In the genomic region with DNA sequence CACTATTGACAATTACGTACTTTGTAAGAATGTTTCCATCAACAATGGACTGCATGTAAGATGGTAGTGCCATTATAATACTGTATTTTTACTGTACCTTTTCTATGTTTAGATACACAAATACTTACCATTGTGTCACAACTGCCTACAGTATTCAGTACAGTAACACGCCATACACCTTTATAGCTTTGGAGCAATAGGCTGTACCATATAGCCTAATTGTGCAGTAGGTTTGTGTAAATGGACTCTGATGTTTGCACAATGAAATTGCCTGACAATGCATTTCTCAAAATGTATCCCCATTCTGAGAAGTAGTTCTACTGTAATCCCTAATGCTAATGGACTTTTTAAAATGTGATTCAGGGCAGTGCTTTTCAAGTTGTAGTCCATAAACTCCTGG, we compare ENCODE assay signal across 33 cellular contexts.
"Had no signal": no experiment of that assay in that cellular context is flagged by ENCODE, and none has a peak within 500 bp of the region (broad histone marks: within the 10 kb centered on the region; RNA-seq: fewer than 3 reads in every experiment).

No MANE protein-coding gene starts in this region.

- H3K27ac ChIP-seq: adrenal gland, body of pancreas, brain microvascular endothelial cell, breast epithelium, VCaP had no signal

- ATAC-seq: activated CD8-positive, alpha-beta T cell treated with anti-CD3 and anti-CD28 coated beads for 36 hours; activated naive CD4-positive, alpha-beta T cell treated with anti-CD3 and anti-CD28 coated beads, Interleukin-2, amount 50 U/mL, for 72 hours; activated T-cell treated with anti-CD3 and anti-CD28 coated beads, Interleukin-2, amount 50 U/mL, for 4 hours; activated T-cell treated with anti-CD3 and anti-CD28 coated beads, Interleukin-2, amount 50 U/mL, for 72 hours; activated T-helper 17 cell treated with anti-CD3 and anti-CD28 coated beads, Interleukin-2, amount 50 U/mL, for 72 hours; body of pancreas had no signal

- H3K9me3 ChIP-seq: adrenal gland, body of pancreas, breast epithelium had no signal

- H3K4me3 ChIP-seq: adrenal gland, body of pancreas, breast epithelium had no signal

- H3K27me3 ChIP-seq: adrenal gland, body of pancreas, brain microvascular endothelial cell, breast epithelium had no signal

- H3K4me1 ChIP-seq: adrenal gland, breast epithelium had no signal

- FAIRE-seq: astrocyte, TTC549 had no signal

- H3K36me3 ChIP-seq: adrenal gland, brain microvascular endothelial cell, breast epithelium had no signal

- DNase-seq: activated B cell treated with CpG ODN at 0.5 μM for 24 hours; activated CD4-positive, alpha-beta memory T cell treated with anti-CD3 and anti-CD28 coated beads for 36 hours; activated CD4-positive, alpha-beta T cell treated with anti-CD3 and anti-CD28 coated beads for 4 hours; activated CD4-positive, alpha-beta T cell treated with anti-CD3 and anti-CD28 coated beads, Interleukin-2, amount 10 ng/mL, durations not matched to agents 24 days and 14 days; activated CD4-positive, alpha-beta T cell treated with anti-CD3 and anti-CD28 coated beads, Interleukin-2, amount 50 U/mL, for 1 hour; activated CD4-positive, alpha-beta T cell treated with anti-CD3 and anti-CD28 coated beads, Interleukin-2, amount 50 U/mL, for 4 hours; activated CD4-positive, CD25-positive, alpha-beta regulatory T cell treated with anti-CD3 and anti-CD28 coated beads, Interleukin-2, amount 50 U/mL, for 72 hours; activated CD8-positive, alpha-beta memory T cell treated with anti-CD3 and anti-CD28 coated beads, Interleukin-2, amount 50 U/mL, for 4 hours; activated CD8-positive, alpha-beta T cell treated with anti-CD3 and anti-CD28 coated beads for 36 hours; activated effector memory CD4-positive, alpha-beta T cell treated with anti-CD3 and anti-CD28 coated beads, Interleukin-2, amount 50 U/mL, for 16 hours; activated gamma-delta T cell treated with Interleukin-2 at 50 U/mL for 16 hours; activated naive CD4-positive, alpha-beta T cell; activated naive CD4-positive, alpha-beta T cell treated with anti-CD3 and anti-CD28 coated beads for 36 hours; activated naive CD4-positive, alpha-beta T cell treated with anti-CD3 and anti-CD28 coated beads, Interleukin-2, amount 50 U/mL, for 16 hours; activated naive CD8-positive, alpha-beta T cell treated with anti-CD3 and anti-CD28 coated beads for 36 hours; activated T-cell treated with anti-CD3 and anti-CD28 coated beads for 4 hours; activated T-cell treated with anti-CD3 and anti-CD28 coated beads, Interleukin-2, amount 50 U/mL, for 1 hour; activated T-cell treated with anti-CD3 and anti-CD28 coated beads, Interleukin-2, amount 50 U/mL, for 4 hours; activated T-cell treated with anti-CD3 and anti-CD28 coated beads, Interleukin-2, amount 50 U/mL, for 72 hours; adrenal gland; amniotic stem cell; aorta; body of pancreas; brain microvascular endothelial cell; central memory CD4-positive, alpha-beta T cell; T-helper 2 cell; T-helper 9 cell had no signal
